1 cellular context compared by ENCODE assay signal in the genomic region with DNA sequence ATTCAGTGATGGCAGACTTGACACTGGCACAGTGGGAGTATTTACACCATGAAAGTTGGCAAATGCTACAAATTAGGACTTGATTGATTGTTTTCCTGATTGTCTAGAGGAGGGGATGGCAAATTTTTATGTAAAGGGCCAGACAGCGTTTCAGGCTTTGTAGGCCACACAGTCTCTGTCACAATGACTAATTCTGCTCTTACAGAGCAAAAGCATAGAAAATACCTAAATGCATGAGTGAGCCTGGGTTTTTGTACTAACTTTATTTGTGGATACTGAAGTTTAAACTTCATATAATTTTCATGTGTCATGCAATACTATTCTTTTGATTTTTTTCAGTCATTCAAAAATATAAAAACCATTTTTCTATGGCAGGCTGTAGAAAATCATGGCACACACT.
TF ChIP-seq lines count a peak whose summit lies in the region.

No MANE protein-coding gene starts in this region.

TF ChIP-seq in IMR-90, 13 proteins besides CTCF, POLR2A, EP300 and RAD21 (continued from another document):
- TF ChIP-seq, protein P1, sequence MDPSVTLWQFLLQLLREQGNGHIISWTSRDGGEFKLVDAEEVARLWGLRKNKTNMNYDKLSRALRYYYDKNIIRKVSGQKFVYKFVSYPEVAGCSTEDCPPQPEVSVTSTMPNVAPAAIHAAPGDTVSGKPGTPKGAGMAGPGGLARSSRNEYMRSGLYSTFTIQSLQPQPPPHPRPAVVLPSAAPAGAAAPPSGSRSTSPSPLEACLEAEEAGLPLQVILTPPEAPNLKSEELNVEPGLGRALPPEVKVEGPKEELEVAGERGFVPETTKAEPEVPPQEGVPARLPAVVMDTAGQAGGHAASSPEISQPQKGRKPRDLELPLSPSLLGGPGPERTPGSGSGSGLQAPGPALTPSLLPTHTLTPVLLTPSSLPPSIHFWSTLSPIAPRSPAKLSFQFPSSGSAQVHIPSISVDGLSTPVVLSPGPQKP (IDR thresholded peaks at IDR 0.05; ENCODE audit: borderline replicate concordance, low read depth, low read length): no peak
- TF ChIP-seq RFX5 (IDR thresholded peaks at IDR 0.05; ENCODE audit: low read depth, low read length) (no peak), BHLHE40 (IDR thresholded peaks at IDR 0.05; ENCODE audit: low read depth, low read length) (no peak), MAZ (IDR thresholded peaks at IDR 0.05; ENCODE audit: borderline replicate concordance, low read depth, low read length) (no peak), FOS (IDR thresholded peaks at IDR 0.05; ENCODE audit: low read depth, low read length) (no peak), CEBPB (IDR thresholded peaks at IDR 0.05; ENCODE audit: low read depth, low read length) (no peak), NFE2L2 (IDR thresholded peaks at IDR 0.05; ENCODE audit: low read depth, low read length) (no peak)
- TF ChIP-seq, protein P2, sequence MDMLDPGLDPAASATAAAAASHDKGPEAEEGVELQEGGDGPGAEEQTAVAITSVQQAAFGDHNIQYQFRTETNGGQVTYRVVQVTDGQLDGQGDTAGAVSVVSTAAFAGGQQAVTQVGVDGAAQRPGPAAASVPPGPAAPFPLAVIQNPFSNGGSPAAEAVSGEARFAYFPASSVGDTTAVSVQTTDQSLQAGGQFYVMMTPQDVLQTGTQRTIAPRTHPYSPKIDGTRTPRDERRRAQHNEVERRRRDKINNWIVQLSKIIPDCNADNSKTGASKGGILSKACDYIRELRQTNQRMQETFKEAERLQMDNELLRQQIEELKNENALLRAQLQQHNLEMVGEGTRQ (IDR thresholded peaks at IDR 0.05; ENCODE audit: low read depth, low read length): no peak
TF ChIP-seq in IMR-90: peak in this region for 0.
